1 cellular context compared by ENCODE assay signal in the genomic region with DNA sequence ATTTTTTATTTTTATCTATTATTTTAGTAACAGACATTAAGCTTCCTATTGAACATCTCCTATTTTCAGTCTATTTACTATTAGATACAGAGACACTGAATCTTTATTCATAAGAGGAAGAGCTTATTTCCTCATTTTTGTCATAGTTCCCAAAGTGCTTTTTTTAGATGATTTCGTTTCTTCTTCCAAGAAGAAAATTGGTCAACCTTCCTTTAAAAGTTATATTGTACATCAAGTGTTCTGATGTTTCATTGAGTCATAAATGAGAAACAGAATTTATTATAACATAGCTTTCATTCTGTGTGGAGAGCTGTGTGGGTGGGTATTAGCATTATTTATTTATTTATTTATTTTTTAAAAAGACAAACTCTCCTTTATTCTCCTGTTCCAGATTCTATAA.
TF ChIP-seq lines count a peak whose summit lies in the region.

No MANE protein-coding gene starts in this region.

TF ChIP-seq in GM12878, 131 proteins besides CTCF, POLR2A, EP300 and RAD21:
- TF ChIP-seq, protein P1, sequence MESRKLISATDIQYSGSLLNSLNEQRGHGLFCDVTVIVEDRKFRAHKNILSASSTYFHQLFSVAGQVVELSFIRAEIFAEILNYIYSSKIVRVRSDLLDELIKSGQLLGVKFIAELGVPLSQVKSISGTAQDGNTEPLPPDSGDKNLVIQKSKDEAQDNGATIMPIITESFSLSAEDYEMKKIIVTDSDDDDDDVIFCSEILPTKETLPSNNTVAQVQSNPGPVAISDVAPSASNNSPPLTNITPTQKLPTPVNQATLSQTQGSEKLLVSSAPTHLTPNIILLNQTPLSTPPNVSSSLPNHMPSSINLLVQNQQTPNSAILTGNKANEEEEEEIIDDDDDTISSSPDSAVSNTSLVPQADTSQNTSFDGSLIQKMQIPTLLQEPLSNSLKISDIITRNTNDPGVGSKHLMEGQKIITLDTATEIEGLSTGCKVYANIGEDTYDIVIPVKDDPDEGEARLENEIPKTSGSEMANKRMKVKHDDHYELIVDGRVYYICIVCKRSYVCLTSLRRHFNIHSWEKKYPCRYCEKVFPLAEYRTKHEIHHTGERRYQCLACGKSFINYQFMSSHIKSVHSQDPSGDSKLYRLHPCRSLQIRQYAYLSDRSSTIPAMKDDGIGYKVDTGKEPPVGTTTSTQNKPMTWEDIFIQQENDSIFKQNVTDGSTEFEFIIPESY (IDR thresholded peaks at IDR 0.05): no peak
- TF ChIP-seq POLR2AphosphoS5 (IDR thresholded peaks at IDR 0.05; ENCODE audit: low read length) (no peak), MEF2A (IDR thresholded peaks at IDR 0.05; ENCODE audit: insufficient read depth, low read depth, low read length) (0 out of 2 replicates have a peak, but pooled peaks have one; percentile 17)
TF ChIP-seq in GM12878: peak in this region for 1.
